In genomic region chr18:41128126-41128525, GRCh38 we compare ENCODE assay signal across 26 cellular contexts.
"Had no signal": no experiment of that assay in that cellular context is flagged by ENCODE, and none has a peak within 500 bp of the region (broad histone marks: within the 10 kb centered on the region; RNA-seq: fewer than 3 reads in every experiment).

No MANE protein-coding gene starts in this region.

- H3K4me1 ChIP-seq: esophagus muscularis mucosa, gastroesophageal sphincter, lower lobe of right lung, neural progenitor cell, parathyroid adenoma, testis, transverse colon had no signal

- H3K4me3 ChIP-seq: esophagus muscularis mucosa, gastroesophageal sphincter, lower lobe of right lung, neural progenitor cell, testis, transverse colon had no signal

- H3K27ac ChIP-seq: brain microvascular endothelial cell, esophagus muscularis mucosa, gastroesophageal sphincter, lower lobe of right lung, neural progenitor cell, parathyroid adenoma, testis, transverse colon had no signal

- DNase-seq: activated CD4-positive, alpha-beta T cell treated with anti-CD3 and anti-CD28 coated beads for 36 hours; activated CD4-positive, CD25-positive, alpha-beta regulatory T cell; activated CD8-positive, alpha-beta memory T cell treated with anti-CD3 and anti-CD28 coated beads, Interleukin-2, amount 10 ng/mL, durations not matched to agents 7 days and 5 days; activated CD8-positive, alpha-beta T cell treated with anti-CD3 and anti-CD28 coated beads, Interleukin-2, amount 10 ng/mL, durations not matched to agents 7 days and 5 days; activated effector memory CD4-positive, alpha-beta T cell treated with Interleukin-2 at 50 U/mL for 16 hours; activated naive CD4-positive, alpha-beta T cell treated with Interleukin-2 at 50 U/mL for 16 hours; activated T-cell treated with anti-CD3 and anti-CD28 coated beads, Interleukin-2, amount 50 U/mL, for 48 hours; anterior cingulate cortex; central memory CD4-positive, alpha-beta T cell; endodermal cell; hippocampal formation; lower lobe of right lung; mesendoderm; natural killer cell; occipital lobe; right cardiac atrium; stimulated activated CD4-positive, alpha-beta T cell treated with anti-CD3 and anti-CD28 coated beads, Interleukin-12 subunit alpha, Interleukin-12 subunit beta, amount 100 ng/mL, for 4 hours; stimulated activated CD4-positive, alpha-beta T cell treated with anti-CD3 and anti-CD28 coated beads, Interleukin-4, amount 100 ng/mL, for 1 hour; stimulated activated naive CD8-positive, alpha-beta T cell treated with anti-CD3 and anti-CD28 coated beads, Interleukin-15, Interleukin-2, amounts not matched to agents 100 U/mL and 50 U/mL, for 24 hours; testis; transverse colon had no signal

- ATAC-seq: activated CD4-positive, alpha-beta T cell treated with anti-CD3 and anti-CD28 coated beads for 36 hours; activated CD8-positive, alpha-beta memory T cell treated with anti-CD3 and anti-CD28 coated beads, Interleukin-2, amount 10 ng/mL, durations not matched to agents 7 days and 5 days; activated CD8-positive, alpha-beta T cell treated with anti-CD3 and anti-CD28 coated beads, Interleukin-2, amount 10 ng/mL, durations not matched to agents 7 days and 5 days; gastroesophageal sphincter; lower lobe of right lung; natural killer cell; right cardiac atrium; stimulated activated naive CD8-positive, alpha-beta T cell treated with anti-CD3 and anti-CD28 coated beads, Interleukin-15, Interleukin-2, amounts not matched to agents 100 U/mL and 50 U/mL, for 24 hours had no signal

- H3K9me3 ChIP-seq: esophagus muscularis mucosa, gastroesophageal sphincter, lower lobe of right lung, testis, transverse colon had no signal

- H3K27me3 ChIP-seq: brain microvascular endothelial cell, esophagus muscularis mucosa, gastroesophageal sphincter, neural progenitor cell, testis, transverse colon had no signal

- H3K36me3 ChIP-seq: brain microvascular endothelial cell, esophagus muscularis mucosa, gastroesophageal sphincter, lower lobe of right lung, neural progenitor cell, transverse colon had no signal
